Comparison of ENCODE assay signal across 8 cellular contexts in the genomic region with DNA sequence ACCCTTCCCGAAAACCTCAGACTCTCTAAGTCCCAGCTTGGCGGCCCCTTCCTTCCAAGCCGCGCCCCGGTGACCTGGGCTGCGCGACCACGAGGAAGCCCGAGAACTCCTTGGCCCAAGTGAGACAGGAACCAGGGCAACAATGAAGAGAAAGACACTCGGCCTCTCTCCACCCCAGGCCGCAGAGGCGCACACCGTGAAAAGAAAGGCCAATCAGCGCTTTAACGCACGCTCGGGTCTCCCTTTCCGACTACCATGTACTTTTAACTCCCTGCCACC.
DNase-seq lines count a peak whose midpoint lies in the region; ATAC-seq and TF ChIP-seq lines count a peak whose summit lies in the region.

No MANE protein-coding gene starts in this region.

- peaks cover 90% of the 10 kb centered on the region for H3K27me3 ChIP-seq in SJSA1 (replicated peaks)
- H3K27me3 ChIP-seq in psoas muscle (ENCODE audit: insufficient read depth in 3 of 3, low read length in 2 of 3), result no peaks in the 10 kb centered on the region

- H3K4me3 ChIP-seq in SJSA1, result peak overlapping the region; percentile 36
- H3K4me3 ChIP-seq in foreskin fibroblast (ENCODE audit: low read depth in 1 of 2, low read length in 2 of 2), result peak overlapping the region; percentile 57 to 96
- H3K4me3 ChIP-seq in psoas muscle, result peak overlapping the region; percentile 85

- TF ChIP-seq CTCF in foreskin fibroblast (IDR thresholded peaks at IDR 0.05; ENCODE audit: low read depth, low read length), result no peak
- TF ChIP-seq CTCF in psoas muscle (IDR thresholded peaks at IDR 0.05), result no peak

- H3K9me3 ChIP-seq in SJSA1 (replicated peaks) (peaks cover 10% of the 10 kb centered on the region; the same call in 1 of the 2 replicates), psoas muscle (no peaks in the 10 kb centered on the region)

- intact Hi-C loops in psoas muscle (cut with DNase I), result loop anchor here (10.0 kb wide), 4 partner anchors 170 to 580 kb away; a partner anchor contains a TSS

- ATAC-seq in GM21390 (IDR thresholded peaks at IDR 0.05; ENCODE audit: unreplicated experiment), result peak; percentile 28
- peak; percentile 24 to 42 (median 36) for ATAC-seq in psoas muscle

- DNase-seq in SJSA1 (ENCODE audit: low read depth in 1 of 2, low spot score in 2 of 2) (no peak), foreskin fibroblast (no peak), psoas muscle (no peak), HT-29 (ENCODE audit: low spot score) (no peak), SW 1271 (lab: John Stamatoyannopoulos, UW) (no peak), DMS79 treated with DMSO at 0.1 percent for 48 hours (lab: John Stamatoyannopoulos, UW) (no peak), NCI-H69 (lab: John Stamatoyannopoulos, UW) (no peak)

- H3K36me3 ChIP-seq in SJSA1 (no peaks in the 10 kb centered on the region), psoas muscle (ENCODE audit: insufficient read depth in 1 of 2, low read depth in 1 of 2) (no peaks in the 10 kb centered on the region)

- H3K27ac ChIP-seq in SJSA1, result no peak overlapping the region
- peak overlapping the region; percentile 93 for H3K27ac ChIP-seq in psoas muscle

- H3K4me1 ChIP-seq in SJSA1 (replicated peaks), result peaks cover 28% of the 10 kb centered on the region
- H3K4me1 ChIP-seq in psoas muscle, result peaks cover 6% of the 10 kb centered on the region

- 0 to 1% (median 1%) methylated on average over 17 to 18 of the region's 18 CpGs for WGBS in psoas muscle, 3 donors
